In the genomic region with DNA sequence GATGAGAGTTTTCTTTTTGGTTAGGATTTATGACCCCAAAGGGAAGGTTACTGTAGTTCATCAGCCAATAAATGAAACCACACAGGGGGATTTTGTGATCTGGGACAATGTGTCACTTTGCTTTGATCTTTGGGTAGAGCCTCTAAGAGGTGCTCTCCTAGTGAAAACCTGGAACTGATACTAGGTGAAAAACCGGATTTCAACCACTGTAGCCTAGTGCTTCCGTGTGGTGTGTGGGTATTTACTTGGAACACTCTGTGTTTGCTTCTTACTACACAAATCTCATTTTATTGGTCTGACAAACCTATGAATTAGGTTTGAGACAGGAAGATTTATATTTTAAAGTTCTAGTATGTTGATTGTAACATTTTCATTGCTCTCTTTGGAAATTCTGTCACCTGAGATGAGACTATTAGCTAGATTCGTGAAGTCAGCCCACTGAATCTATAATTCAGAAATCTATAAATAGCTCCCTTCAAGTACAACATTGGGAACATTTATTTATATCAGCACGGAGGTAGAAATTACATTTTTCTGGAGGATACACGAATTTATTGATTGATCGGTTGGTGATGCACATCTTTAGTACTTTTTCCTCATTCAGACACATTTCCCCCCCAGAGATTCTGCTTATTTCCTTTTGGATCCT, we compare ENCODE assay signal across 11 cellular contexts.
A peak's percentile ranks its signal among the peaks of the same experiment; 100 is the strongest.
DNase-seq lines count a peak whose midpoint lies in the region; ATAC-seq and TF ChIP-seq lines count a peak whose summit lies in the region.
"Had no signal": no experiment of that assay in that cellular context is flagged by ENCODE, and none has a peak within 500 bp of the region (broad histone marks: within the 10 kb centered on the region; RNA-seq: fewer than 3 reads in every experiment).

No MANE protein-coding gene starts in this region.

- H2AFZ ChIP-seq in PC-3 (ENCODE audit: low read length), result no peak overlapping the region

- H3K4me1 Mint-ChIP-seq in activated T-cell treated with anti-CD3 and anti-CD28 coated beads, Interleukin-2, amount 50 U/mL, for 24 hours (ENCODE audit: low read depth), result peaks cover 89% of the 10 kb centered on the region
- peaks cover 68% of the 10 kb centered on the region for H3K4me1 Mint-ChIP-seq in stimulated activated effector memory CD8-positive, alpha-beta T cell treated with anti-CD3 and anti-CD28 coated beads, Interleukin-12 subunit alpha, Interleukin-12 subunit beta, amount 100 ng/mL, for 72 hours

- H3K36me3 ChIP-seq in PC-3 (ENCODE audit: low read depth, low read length), result no peaks in the 10 kb centered on the region

- peaks cover 64% of the 10 kb centered on the region for H3K79me2 ChIP-seq in PC-3 (ENCODE audit: low read length)

- no TSS peak for BruUV-seq in PC-3 (replicated peaks; lab: Mats Ljungman, UMichigan)

- no peaks in the 10 kb centered on the region for H3K9me3 Mint-ChIP-seq in activated T-cell treated with anti-CD3 and anti-CD28 coated beads, Interleukin-2, amount 50 U/mL, for 24 hours
- no peaks in the 10 kb centered on the region for H3K9me3 Mint-ChIP-seq in stimulated activated effector memory CD8-positive, alpha-beta T cell treated with anti-CD3 and anti-CD28 coated beads, Interleukin-12 subunit alpha, Interleukin-12 subunit beta, amount 100 ng/mL, for 72 hours
- H3K9me3 Mint-ChIP-seq: T-cell had no signal

- CTCF ChIA-PET in PC-3 (lab: Charles Lee), result interaction anchor here (0.6 kb wide), 1 partner anchor 15 kb away, joined by 7 read pairs; no protein-coding TSS in a partner anchor

- H4K20me1 ChIP-seq in PC-3 (ENCODE audit: low read length), result no peaks in the 10 kb centered on the region

- 0 out of 2 replicates have a peak overlapping the region, but pooled peaks have one; percentile 5 for H3K4me2 ChIP-seq in PC-3 (ENCODE audit: low read length)

- no peak overlapping the region for H3K4me3 Mint-ChIP-seq in activated T-cell treated with anti-CD3 and anti-CD28 coated beads, Interleukin-2, amount 50 U/mL, for 24 hours
- no peak overlapping the region for H3K4me3 Mint-ChIP-seq in stimulated activated effector memory CD8-positive, alpha-beta T cell treated with anti-CD3 and anti-CD28 coated beads, Interleukin-12 subunit alpha, Interleukin-12 subunit beta, amount 100 ng/mL, for 72 hours

- H3K4me3 ChIP-seq in PC-3 (ENCODE audit: low read length), result no peak overlapping the region
- H3K4me3 ChIP-seq in right cardiac atrium (ENCODE audit: low read length), result no peak overlapping the region

- no peak for TF ChIP-seq CTCF in PC-3 (conservative IDR thresholded peaks at IDR 0.05; ENCODE audit: low read depth, low read length)
- TF ChIP-seq CTCF in foreskin keratinocyte (conservative IDR thresholded peaks at IDR 0.05), result no peak

- no peaks in the 10 kb centered on the region for H3K9me3 ChIP-seq in PC-3 (ENCODE audit: low read length)
- H3K9me3 ChIP-seq in right cardiac atrium (ENCODE audit: control insufficient read depth, low read length), result no peaks in the 10 kb centered on the region

- peak; percentile 86 for ATAC-seq in PC-3
- ATAC-seq in right cardiac atrium, result no peak
- ATAC-seq in stimulated activated effector memory CD8-positive, alpha-beta T cell treated with anti-CD3 and anti-CD28 coated beads, Interleukin-12 subunit alpha, Interleukin-12 subunit beta, amount 100 ng/mL, for 72 hours, result peak; percentile 57
- no peak for ATAC-seq in foreskin keratinocyte
- ATAC-seq in HG02571 (IDR thresholded peaks at IDR 0.05; ENCODE audit: unreplicated experiment), result no peak

- H3K27me3 Mint-ChIP-seq in activated T-cell treated with anti-CD3 and anti-CD28 coated beads, Interleukin-2, amount 50 U/mL, for 24 hours, result no peaks in the 10 kb centered on the region
- H3K27me3 Mint-ChIP-seq: T-cell had no signal

- intact Hi-C loops in PC-3 (cut with micrococcal nuclease), result no loop called here
- intact Hi-C loops in right cardiac atrium (cut with DNase I), result loop anchor here (5.0 to 10.0 kb wide), 4 partner anchors 82 to 205 kb away; no protein-coding TSS in a partner anchor

- POLR2A ChIA-PET in PC-3 (lab: Charles Lee; ENCODE audit: unreplicated experiment), result interaction anchor here (0.6 kb wide), 1 partner anchor 124 kb away, joined by 3 read pairs; no protein-coding TSS in a partner anchor

- peaks cover 19% of the 10 kb centered on the region for H3K4me1 ChIP-seq in PC-3 (ENCODE audit: insufficient read depth, low read length)
- peaks cover 15% of the 10 kb centered on the region for H3K4me1 ChIP-seq in right cardiac atrium (ENCODE audit: control insufficient read depth, insufficient read depth, low read length)
- H3K4me1 ChIP-seq in foreskin keratinocyte, result no peaks in the 10 kb centered on the region

- H3K9ac ChIP-seq in PC-3 (ENCODE audit: low read length), result no peak overlapping the region

- H3K36me3 Mint-ChIP-seq in activated T-cell treated with anti-CD3 and anti-CD28 coated beads, Interleukin-2, amount 50 U/mL, for 24 hours (ENCODE audit: low read depth), result no peaks in the 10 kb centered on the region
- H3K36me3 Mint-ChIP-seq in stimulated activated effector memory CD8-positive, alpha-beta T cell treated with anti-CD3 and anti-CD28 coated beads, Interleukin-12 subunit alpha, Interleukin-12 subunit beta, amount 100 ng/mL, for 72 hours, result no peaks in the 10 kb centered on the region
- H3K36me3 Mint-ChIP-seq: T-cell had no signal

- H3K27ac Mint-ChIP-seq in activated T-cell treated with anti-CD3 and anti-CD28 coated beads, Interleukin-2, amount 50 U/mL, for 24 hours, result peak overlapping the region; percentile 42
- peak overlapping the region; percentile 27 for H3K27ac Mint-ChIP-seq in stimulated activated effector memory CD8-positive, alpha-beta T cell treated with anti-CD3 and anti-CD28 coated beads, Interleukin-12 subunit alpha, Interleukin-12 subunit beta, amount 100 ng/mL, for 72 hours

- H3K9me2 ChIP-seq in PC-3 (replicated peaks; ENCODE audit: low read length), result no peaks in the 10 kb centered on the region

- no peaks in the 10 kb centered on the region for H3F3A ChIP-seq in PC-3 (ENCODE audit: low read length, unreplicated experiment)

- DNase-seq in activated T-cell treated with anti-CD3 and anti-CD28 coated beads, Interleukin-2, amount 50 U/mL, for 24 hours, result no peak
- no peak for DNase-seq in activated T-cell treated with anti-CD3 and anti-CD28 coated beads, Interleukin-2, amount 50 U/mL, for 1 hour
- DNase-seq in PC-3 (peak; percentile 52), right cardiac atrium (no peak), foreskin keratinocyte (no peak), AG08396 (ENCODE audit: low spot score) (no peak)
- no peak for DNase-seq in stimulated activated effector memory CD8-positive, alpha-beta T cell treated with anti-CD3 and anti-CD28 coated beads, Interleukin-12 subunit alpha, Interleukin-12 subunit beta, amount 100 ng/mL, for 72 hours (ENCODE audit: low spot score in 2 of 2)
- DNase-seq: central memory CD4-positive, alpha-beta T cell; mammary epithelial cell; T-cell had no signal

- 49% methylated on average over 6 of the region's 6 CpGs for WGBS in right cardiac atrium

- H3K27me3 ChIP-seq in PC-3 (ENCODE audit: low read length), result no peaks in the 10 kb centered on the region
- H3K27me3 ChIP-seq in right cardiac atrium (ENCODE audit: control insufficient read depth, insufficient read depth), result no peaks in the 10 kb centered on the region
- no peaks in the 10 kb centered on the region for H3K27me3 ChIP-seq in foreskin keratinocyte

- H3K27ac ChIP-seq in PC-3 (ENCODE audit: low read length) (peak overlapping the region; percentile 46), right cardiac atrium (ENCODE audit: low read length) (peak overlapping the region; percentile 85), foreskin keratinocyte (no peak overlapping the region)

Comparison
In these comparisons a context has a peak if more than half of its experiments do, and no peak if none do; other contexts are left out.
1. ATAC-seq: peak in PC-3 (single experiment) and stimulated activated effector memory CD8-positive, alpha-beta T cell treated with anti-CD3 and anti-CD28 coated beads, Interleukin-12 subunit alpha, Interleukin-12 subunit beta, amount 100 ng/mL, for 72 hours (single experiment); none in right cardiac atrium (0 of 2), foreskin keratinocyte (single experiment) and HG02571 (single experiment).